20 cellular contexts compared by ENCODE assay signal in genomic region chr11:90757851-90758494, GRCh38.
A peak's percentile ranks its signal among the peaks of the same experiment; 100 is the strongest.
DNase-seq lines count a peak whose midpoint lies in the region; ATAC-seq and TF ChIP-seq lines count a peak whose summit lies in the region.
"Had no signal": no experiment of that assay in that cellular context is flagged by ENCODE, and none has a peak within 500 bp of the region (broad histone marks: within the 10 kb centered on the region; RNA-seq: fewer than 3 reads in every experiment).

No MANE protein-coding gene starts in this region.

- ATAC-seq in left lobe of liver, result peak; percentile 85
- ATAC-seq: Right ventricle myocardium inferior, T-cell had no signal

- H3K27ac ChIP-seq in Peyer's patch, result no peak overlapping the region
- H3K27ac ChIP-seq: GM23248, HL-60, PC-9 had no signal

- no peaks in the 10 kb centered on the region for H3K9me3 ChIP-seq in Peyer's patch
- H3K9me3 ChIP-seq: SK-N-SH had no signal

- H3K27me3 ChIP-seq in Peyer's patch, result no peaks in the 10 kb centered on the region

- DNase-seq in DMS53 (lab: John Stamatoyannopoulos, UW) (peak; percentile 68), NCI-H1930 (lab: John Stamatoyannopoulos, UW) (peak; percentile 27 to 34), NCI-H748 treated with DMSO at 0.1 percent for 48 hours (lab: John Stamatoyannopoulos, UW) (peak; percentile 39), left lobe of liver (ENCODE audit: low spot score) (no peak), Peyer's patch (no peak), kidney tubule cell (ENCODE audit: low spot score) (no peak), foreskin fibroblast (no peak)
- DNase-seq: CD4-positive, CD25-positive, alpha-beta regulatory T cell; DND-41; GM23248; HCEC 1CT; MV-4-11; NCI-H1694; NCI-H2171 treated with DMSO at 0.1 percent for 48 hours; NCI-H526 treated with DMSO at 0.1 percent for 48 hours; PC-9; SK-N-SH; T-cell had no signal

- TF ChIP-seq POLR2A in Peyer's patch (IDR thresholded peaks at IDR 0.05), result no peak

- H3K4me1 ChIP-seq in Peyer's patch, result no peaks in the 10 kb centered on the region

- H3K4me3 ChIP-seq in Peyer's patch (no peak overlapping the region), foreskin fibroblast (ENCODE audit: low read depth in 1 of 2, low read length in 2 of 2) (no peak overlapping the region)
- H3K4me3 ChIP-seq: GM23248, PC-9 had no signal

- no peaks in the 10 kb centered on the region for H3K36me3 ChIP-seq in Peyer's patch

- TF ChIP-seq CTCF in Peyer's patch (IDR thresholded peaks at IDR 0.05) (no peak), foreskin fibroblast (IDR thresholded peaks at IDR 0.05; ENCODE audit: low read depth, low read length) (no peak)

Comparison
In these comparisons a context has a peak if more than half of its experiments do, and no peak if none do; other contexts are left out.
1. DNase-seq: peak in DMS53 (single experiment), NCI-H1930 (2 of 2) and NCI-H748 treated with DMSO at 0.1 percent for 48 hours (single experiment); none in left lobe of liver (single experiment), Peyer's patch (0 of 3), kidney tubule cell (single experiment) and foreskin fibroblast (0 of 2).